19 cellular contexts compared by ENCODE assay signal in the genomic region with DNA sequence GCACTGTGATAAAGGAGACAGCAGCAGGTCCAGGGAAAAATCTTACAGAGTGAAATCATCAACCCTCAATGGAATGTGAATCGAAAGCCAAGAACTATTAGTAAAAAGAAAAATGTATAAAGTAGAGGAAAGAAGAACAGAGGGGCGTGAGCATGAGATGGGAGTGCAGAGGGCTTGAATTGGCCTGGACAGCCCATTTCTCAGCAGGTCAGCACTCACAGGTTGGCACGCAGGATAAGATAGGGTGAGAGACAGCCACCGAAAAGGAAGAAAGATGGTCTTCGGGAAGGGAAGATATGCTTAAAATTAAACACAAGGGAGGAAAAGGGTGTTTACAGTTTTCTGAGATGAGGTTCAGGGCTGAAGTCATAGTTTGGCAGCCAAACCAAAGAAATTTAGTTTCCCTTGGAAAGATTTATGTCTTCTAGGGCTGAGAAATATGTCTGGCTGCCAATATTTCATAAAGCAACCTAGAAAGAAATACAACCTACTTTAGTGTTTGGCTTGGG.
DNase-seq lines count a peak whose midpoint lies in the region; ATAC-seq and TF ChIP-seq lines count a peak whose summit lies in the region.
"Had no signal": no experiment of that assay in that cellular context is flagged by ENCODE, and none has a peak within 500 bp of the region (broad histone marks: within the 10 kb centered on the region; RNA-seq: fewer than 3 reads in every experiment).

No MANE protein-coding gene starts in this region.

- WGBS in ovary, 3 donors, result 2 to 5% (median 3%) methylated on average over 5 of the region's 5 CpGs

- in situ Hi-C loops in G401 (cut with HindIII; ENCODE audit: low sequenced_read_pairs), result no loop called here
- in situ Hi-C loops in GM13976 (cut with MboI; ENCODE audit: low sequenced_read_pairs, unreplicated experiment), result no loop called here

- peaks cover 10% of the 10 kb centered on the region for H3K4me1 ChIP-seq in ovary (ENCODE audit: insufficient read depth)

- DNase-seq in AG20443 (ENCODE audit: low spot score) (peak; percentile 55), fibroblast of peridontal ligament (ENCODE audit: extremely low read depth) (peak; percentile 83), ovary (peak in 3 of 5 donors; percentile 10 to 19 (median 18)), G401 (ENCODE audit: low spot score) (no peak), GM13976 (ENCODE audit: low spot score) (no peak), NCI-H2171 treated with DMSO at 0.1 percent for 48 hours (lab: John Stamatoyannopoulos, UW) (no peak)
- DNase-seq: activated CD4-positive, alpha-beta T cell treated with anti-CD3 and anti-CD28 coated beads for 1 hour; activated gamma-delta T cell treated with Interleukin-2 at 50 U/mL for 16 hours; AML-193; anterior cingulate cortex; effector CD4-positive, alpha-beta T cell; gastrocnemius medialis; Karpas-422; SJCRH30; stimulated activated naive B cell treated with anti-CD40 and anti-IgM and Interleukin-4, amounts not matched to agents 10 μg/mL and 1 μg/mL and 100 μg/mL, for 72 hours; T-helper 9 cell; upper lobe of right lung had no signal

- no peak for TF ChIP-seq POLR2A in ovary (IDR thresholded peaks at IDR 0.05)

- TF ChIP-seq CTCF in ovary (IDR thresholded peaks at IDR 0.05) (no peak), GM13976 (IDR thresholded peaks at IDR 0.05; ENCODE audit: borderline replicate concordance, control extremely low read depth, extremely low read depth, insufficient read depth, missing control alignments) (no peak)

- intact Hi-C loops in ovary (cut with DNase I), result no loop called here

- no peaks in the 10 kb centered on the region for H3K27me3 ChIP-seq in ovary
- H3K27me3 ChIP-seq: gastrocnemius medialis, SJCRH30, upper lobe of right lung had no signal

- H3K36me3 ChIP-seq in ovary, result no peaks in the 10 kb centered on the region
- H3K36me3 ChIP-seq: gastrocnemius medialis, SJCRH30, upper lobe of right lung had no signal

- ATAC-seq in SK-N-SH treated with all-trans-retinoic acid at 6 μM for 48 hours (peak; percentile 61), GM18498 (IDR thresholded peaks at IDR 0.05; ENCODE audit: unreplicated experiment) (no peak)
- ATAC-seq: stimulated activated naive B cell treated with anti-CD40 and anti-IgM and Interleukin-4, amounts not matched to agents 10 μg/mL and 1 μg/mL and 100 μg/mL, for 72 hours; upper lobe of right lung had no signal

- TF ChIP-seq EP300 in ovary (IDR thresholded peaks at IDR 0.05), result no peak

- no peak overlapping the region for H3K27ac ChIP-seq in ovary
- H3K27ac ChIP-seq: gastrocnemius medialis, SJCRH30, upper lobe of right lung had no signal

- no peak overlapping the region for H3K4me3 ChIP-seq in ovary
- H3K4me3 ChIP-seq: gastrocnemius medialis, SJCRH30, upper lobe of right lung had no signal

- H3K9me3 ChIP-seq in ovary, result no peaks in the 10 kb centered on the region
- H3K9me3 ChIP-seq: gastrocnemius medialis, SJCRH30, upper lobe of right lung had no signal

TF ChIP-seq in SK-N-SH treated with all-trans-retinoic acid at 6 μM for 48 hours, 23 proteins besides CTCF, POLR2A, EP300 and RAD21:
- TF ChIP-seq TOX (CRISPR knock-in tag; IDR thresholded peaks at IDR 0.05; ENCODE audit: borderline replicate concordance) (no peak), ISL1 (CRISPR knock-in tag; IDR thresholded peaks at IDR 0.05) (peak; percentile 57)
- TF ChIP-seq, protein P1, sequence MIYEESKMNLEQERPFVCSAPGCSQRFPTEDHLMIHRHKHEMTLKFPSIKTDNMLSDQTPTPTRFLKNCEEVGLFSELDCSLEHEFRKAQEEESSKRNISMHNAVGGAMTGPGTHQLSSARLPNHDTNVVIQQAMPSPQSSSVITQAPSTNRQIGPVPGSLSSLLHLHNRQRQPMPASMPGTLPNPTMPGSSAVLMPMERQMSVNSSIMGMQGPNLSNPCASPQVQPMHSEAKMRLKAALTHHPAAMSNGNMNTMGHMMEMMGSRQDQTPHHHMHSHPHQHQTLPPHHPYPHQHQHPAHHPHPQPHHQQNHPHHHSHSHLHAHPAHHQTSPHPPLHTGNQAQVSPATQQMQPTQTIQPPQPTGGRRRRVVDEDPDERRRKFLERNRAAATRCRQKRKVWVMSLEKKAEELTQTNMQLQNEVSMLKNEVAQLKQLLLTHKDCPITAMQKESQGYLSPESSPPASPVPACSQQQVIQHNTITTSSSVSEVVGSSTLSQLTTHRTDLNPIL (CRISPR knock-in tag; IDR thresholded peaks at IDR 0.05; ENCODE audit: low read depth), result peak; percentile 54

Comparison
In these comparisons a context has a peak if more than half of its experiments do, and no peak if none do; other contexts are left out.
1. DNase-seq: peak in AG20443 (single experiment), fibroblast of peridontal ligament (single experiment) and ovary (3 of 5); none in G401 (single experiment), GM13976 (single experiment) and NCI-H2171 treated with DMSO at 0.1 percent for 48 hours (single experiment).